Comparison of ENCODE assay signal across 9 cellular contexts in the genomic region with DNA sequence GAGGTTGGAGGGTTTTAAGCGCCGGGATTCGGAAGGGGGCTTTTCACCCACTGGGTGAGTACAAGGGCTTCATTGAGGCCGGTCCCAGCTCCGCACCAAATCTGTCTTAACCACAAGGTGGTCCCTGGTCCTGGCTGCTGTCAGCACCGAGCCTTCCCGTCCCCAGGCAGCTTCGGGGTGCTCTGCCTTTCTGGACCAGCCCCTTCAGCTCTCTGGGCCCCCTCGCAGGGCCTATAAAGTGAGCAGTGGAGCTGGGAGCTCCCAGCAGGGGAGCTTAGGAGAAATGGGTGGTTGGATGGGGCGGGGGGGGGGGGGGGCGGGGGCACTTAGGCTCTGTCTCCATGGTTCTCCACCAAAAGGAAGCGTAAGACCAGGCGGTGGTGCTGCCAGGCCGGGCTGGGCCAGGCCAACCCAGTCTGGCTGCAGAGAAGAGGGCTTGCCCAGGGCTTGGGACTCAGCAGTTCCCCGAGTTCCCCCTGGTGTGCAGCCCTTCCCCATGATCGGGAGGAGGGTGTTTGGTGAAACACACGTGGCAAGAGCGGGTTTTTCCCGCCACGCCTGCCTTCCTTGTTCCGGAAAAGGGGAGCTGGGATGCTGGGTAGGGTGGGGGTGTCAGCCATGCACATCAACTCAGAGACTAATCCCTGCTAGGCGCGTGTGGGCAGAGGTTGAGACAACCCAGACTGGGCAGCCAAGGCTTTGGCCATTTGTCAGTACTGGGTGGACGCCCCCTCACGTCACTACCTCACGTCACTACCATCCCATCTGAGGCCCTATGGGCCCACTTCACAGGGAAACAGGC. TPM values are rescaled to one million over a fixed set of nuclear protein-coding genes. Genes with fewer than 3 reads are reported as not detected.
DNase-seq lines count a peak whose midpoint lies in the region; ATAC-seq and TF ChIP-seq lines count a peak whose summit lies in the region.
"Had no signal": no experiment of that assay in that cellular context is flagged by ENCODE, and none has a peak within 500 bp of the region (broad histone marks: within the 10 kb centered on the region; RNA-seq: fewer than 3 reads in every experiment).

No MANE protein-coding gene starts in this region.

- intact Hi-C loops in ascending aorta (cut with DNase I): loop anchor here (2.0 kb wide), 2 partner anchors 17 to 31 kb away; no protein-coding TSS in a partner anchor

- peak overlapping the region in 1 of 2 donors; percentile 22 for H3K9ac ChIP-seq in stomach smooth muscle (ENCODE audit: low read length in 2 of 2)

- H3K36me3 ChIP-seq in ascending aorta (no peaks in the 10 kb centered on the region), stomach smooth muscle (ENCODE audit: control insufficient read depth in 2 of 2, insufficient read depth in 2 of 2, low read length in 2 of 2) (no peaks in the 10 kb centered on the region)

- peak overlapping the region; percentile 94 to 97 for H3K27ac ChIP-seq in ascending aorta
- no peak overlapping the region for H3K27ac ChIP-seq in stomach smooth muscle (ENCODE audit: low read length)

- H3K4me1 ChIP-seq in ascending aorta: peaks cover 35 to 55% of the 10 kb centered on the region in 2 donors
- peaks cover 25% of the 10 kb centered on the region for H3K4me1 ChIP-seq in stomach smooth muscle (ENCODE audit: control insufficient read depth, insufficient read depth, low read length)

- H3K27me3 ChIP-seq in ascending aorta (no peaks in the 10 kb centered on the region), stomach smooth muscle (ENCODE audit: control insufficient read depth in 1 of 2, insufficient read depth in 2 of 2, low read length in 2 of 2) (no peaks in the 10 kb centered on the region)

- ATAC-seq in activated CD4-positive, CD25-positive, alpha-beta regulatory T cell treated with anti-CD3 and anti-CD28 coated beads, Interleukin-2, amount 50 U/mL, for 24 hours: no peak
- ATAC-seq in HG02759 (IDR thresholded peaks at IDR 0.05; ENCODE audit: unreplicated experiment): no peak

- DNase-seq in NCI-H2227 (lab: John Stamatoyannopoulos, UW; ENCODE audit: unreplicated experiment): peak; percentile 6
- DNase-seq in NCI-H2227 treated with DMSO at 0.1 percent for 48 hours (lab: John Stamatoyannopoulos, UW): no peak
- DNase-seq in ascending aorta (ENCODE audit: low spot score in 2 of 2): peak; percentile 63 to 91
- no peak for DNase-seq in HuH-7.5 (ENCODE audit: low spot score)
- DNase-seq: Kasumi-1 had no signal

- no peak for TF ChIP-seq CTCF in ascending aorta (IDR thresholded peaks at IDR 0.05)

- H3K4me3 ChIP-seq in ascending aorta (peak overlapping the region; percentile 47 to 51), iPS-18c (ENCODE audit: insufficient read depth, low read depth, low read length) (peak overlapping the region; percentile 67), stomach smooth muscle (ENCODE audit: low read length in 2 of 2) (peak overlapping the region; percentile 25 to 68)

- H3K9me3 ChIP-seq in ascending aorta (no peaks in the 10 kb centered on the region), iPS-18c (ENCODE audit: control insufficient read depth, insufficient read depth, low read length) (no peaks in the 10 kb centered on the region), stomach smooth muscle (ENCODE audit: control insufficient read depth in 2 of 2, low read length in 2 of 2) (no peaks in the 10 kb centered on the region)

RNA-seq across cellular contexts. Expression of gene PRRX2, which starts 32.7 kb away (rescaled TPM):
- total RNA-seq in ascending aorta: 112 TPM

RNA-seq across cellular contexts. Expression of gene PTGES, which starts 54.7 kb away (rescaled TPM):
- total RNA-seq in ascending aorta: 8.9 TPM

RNA-seq across cellular contexts. Expression of gene ASB6, which starts 56.2 kb away (rescaled TPM):
- total RNA-seq in ascending aorta: 29.7 TPM

Comparison
In these comparisons a context has a peak if more than half of its experiments do, and no peak if none do; other contexts are left out.
1. DNase-seq: peak in NCI-H2227 (single experiment) and ascending aorta (2 of 2); none in NCI-H2227 treated with DMSO at 0.1 percent for 48 hours (single experiment) and HuH-7.5 (single experiment).
2. Peak in every context shown above with its lines, with median percentiles within 50 percentile points of each other: H3K4me3 ChIP-seq.